In the genomic region with DNA sequence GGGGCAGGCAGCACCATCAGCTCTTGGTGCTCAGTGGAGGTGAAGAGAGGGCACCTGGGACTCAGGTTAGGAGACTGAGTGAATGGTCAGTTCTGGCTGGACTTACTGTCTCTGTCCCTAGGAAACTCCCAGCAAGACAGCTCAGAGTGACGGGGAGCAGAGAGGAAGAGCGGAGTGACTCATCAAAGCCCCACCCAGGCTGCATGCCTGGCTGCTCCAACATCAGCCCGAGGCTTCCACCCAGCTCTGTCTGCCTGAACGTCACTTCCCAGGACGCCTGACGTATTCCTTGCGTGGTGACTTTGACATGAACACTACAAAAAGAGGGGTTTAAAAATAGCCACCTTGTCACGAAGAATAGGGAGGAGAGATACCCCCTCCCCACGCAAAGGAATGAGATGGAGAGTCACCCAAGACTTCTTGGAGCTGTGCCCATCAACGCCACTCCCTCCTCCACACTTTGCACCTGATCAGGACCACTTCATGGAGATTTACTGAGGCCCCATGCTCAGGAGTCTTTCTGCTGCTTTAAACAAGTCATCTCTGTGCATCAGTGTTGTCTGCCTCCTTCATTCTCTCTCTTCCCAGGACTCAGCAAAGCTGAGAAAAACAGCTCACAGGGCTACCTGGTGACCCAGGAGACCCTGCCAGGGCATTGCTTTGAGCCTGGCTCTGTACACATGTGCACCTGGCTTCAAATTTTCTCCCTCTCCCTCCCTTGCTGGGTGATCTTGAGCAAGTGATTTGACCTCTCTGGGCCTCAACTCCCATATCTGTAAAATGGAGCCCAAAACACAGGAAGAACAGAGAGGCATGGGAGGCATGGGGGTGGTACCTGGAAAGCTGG, we compare ENCODE assay signal across 9 cellular contexts.
DNase-seq lines count a peak whose midpoint lies in the region; ATAC-seq and TF ChIP-seq lines count a peak whose summit lies in the region.
"Had no signal": no experiment of that assay in that cellular context is flagged by ENCODE, and none has a peak within 500 bp of the region (broad histone marks: within the 10 kb centered on the region; RNA-seq: fewer than 3 reads in every experiment).

No MANE protein-coding gene starts in this region.

- TF ChIP-seq CTCF in A673 (conservative IDR thresholded peaks at IDR 0.05; ENCODE audit: low read depth, low read length): no peak

- no peak overlapping the region for H2BK5ac ChIP-seq in mesenchymal stem cell (ENCODE audit: low read depth, low read length, poor library complexity, severe bottlenecking)

- 15% methylated on average over 10 of the region's 10 CpGs for WGBS in mesenchymal stem cell

- H2AFZ ChIP-seq in mesenchymal stem cell (ENCODE audit: low read depth, low read length): peak overlapping the region; percentile 3

- no peak overlapping the region for H3K23ac ChIP-seq in mesenchymal stem cell (ENCODE audit: low read length in 2 of 2)

- peak overlapping the region in 1 of 2 experiments; percentile 14 for H3K14ac ChIP-seq in mesenchymal stem cell (ENCODE audit: low read length in 2 of 2)

- H3K4me3 ChIP-seq in A673 (ENCODE audit: low read depth, low read length, poor library complexity, severe bottlenecking) (no peak overlapping the region), mesenchymal stem cell (ENCODE audit: insufficient read depth in 1 of 2, low read depth in 1 of 2, low read length in 2 of 2) (peak overlapping the region in 1 of 2 experiments; percentile 20)

- no peak overlapping the region for H2BK15ac ChIP-seq in mesenchymal stem cell (ENCODE audit: low read depth, poor library complexity, severe bottlenecking)

- intact Hi-C loops in A673 (cut with micrococcal nuclease; ENCODE audit: unreplicated experiment): no loop called here

- H3K27me3 ChIP-seq in A673 (replicated peaks; ENCODE audit: insufficient read depth, low read depth, low read length, poor library complexity) (no peaks in the 10 kb centered on the region), mesenchymal stem cell (ENCODE audit: control insufficient read depth in 1 of 2, insufficient read depth in 1 of 2, low read length in 2 of 2) (no peaks in the 10 kb centered on the region)

- H3K36me3 ChIP-seq in A673 (ENCODE audit: insufficient read depth, low read length, poor library complexity, severe bottlenecking) (no peaks in the 10 kb centered on the region), mesenchymal stem cell (ENCODE audit: control insufficient read depth in 1 of 2, insufficient read depth in 2 of 2, low read depth in 1 of 2, low read length in 2 of 2) (no peaks in the 10 kb centered on the region)

- H3K4ac ChIP-seq in mesenchymal stem cell (ENCODE audit: low read depth in 1 of 2, low read length in 2 of 2): peak overlapping the region; percentile 20 to 52

- ATAC-seq in left lobe of liver: no peak
- no peak for ATAC-seq in HG02759 (IDR thresholded peaks at IDR 0.05; ENCODE audit: unreplicated experiment)

- H2BK120ac ChIP-seq in mesenchymal stem cell (ENCODE audit: low read depth, low read length): no peak overlapping the region

- H3K18ac ChIP-seq in mesenchymal stem cell (ENCODE audit: low read depth in 1 of 2, low read length in 2 of 2): peak overlapping the region; percentile 79 to 84

- H3K9ac ChIP-seq in mesenchymal stem cell (ENCODE audit: low read length): peak overlapping the region; percentile 81

- H3K27ac ChIP-seq in A673 (ENCODE audit: low read depth, low read length, poor library complexity, severe bottlenecking) (no peak overlapping the region), mesenchymal stem cell (ENCODE audit: low read length, poor library complexity, severe bottlenecking) (no peak overlapping the region)

- peak overlapping the region; percentile 26 for H3K4me2 ChIP-seq in mesenchymal stem cell (ENCODE audit: low read length, poor library complexity, severe bottlenecking)

- peak; percentile 79 for DNase-seq in A673 (ENCODE audit: low spot score)
- DNase-seq in LoVo (ENCODE audit: low spot score): peak; percentile 88
- peak; percentile 63 to 91 for DNase-seq in dermis microvascular lymphatic vessel endothelial cell (ENCODE audit: low read depth in 2 of 2)
- peak; percentile 99 for DNase-seq in mesenchymal stem cell
- DNase-seq in left lobe of liver (ENCODE audit: low spot score): no peak
- DNase-seq in COR-L47 (lab: John Stamatoyannopoulos, UW): no peak
- no peak for DNase-seq in activated effector memory CD4-positive, alpha-beta T cell treated with Interleukin-2 at 50 U/mL for 16 hours
- DNase-seq: natural killer cell had no signal

- POLR2A ChIA-PET in A673 (lab: Charles Lee; ENCODE audit: low non-redundant PET): interaction anchor here (0.7 kb wide), 1 partner anchor 166 kb away, joined by 3 read pairs; no protein-coding TSS in a partner anchor

- peaks cover 5% of the 10 kb centered on the region for H3K4me1 ChIP-seq in A673 (ENCODE audit: insufficient read depth, low read length, poor library complexity, severe bottlenecking)
- peaks cover 17% of the 10 kb centered on the region for H3K4me1 ChIP-seq in mesenchymal stem cell (ENCODE audit: control insufficient read depth, insufficient read depth, low read depth, low read length)

- peak overlapping the region in 1 of 2 experiments; percentile 3 for H2BK12ac ChIP-seq in mesenchymal stem cell (ENCODE audit: low read length in 2 of 2)

- CTCF ChIA-PET in A673 (lab: Charles Lee): no interaction called here

- BruUV-seq in A673 (replicated peaks; lab: Mats Ljungman, UMichigan): no TSS peak

- H3K79me1 ChIP-seq in mesenchymal stem cell (replicated peaks; ENCODE audit: low read length, poor library complexity, severe bottlenecking): no peaks in the 10 kb centered on the region

- H3K9me3 ChIP-seq in A673 (ENCODE audit: low read depth, low read length, poor library complexity, severe bottlenecking) (no peaks in the 10 kb centered on the region), mesenchymal stem cell (ENCODE audit: control insufficient read depth, low read length) (peaks cover 6% of the 10 kb centered on the region)

- H4K91ac ChIP-seq in mesenchymal stem cell (ENCODE audit: low read length): peak overlapping the region; percentile 65

- peak overlapping the region; percentile 89 for H4K8ac ChIP-seq in mesenchymal stem cell (ENCODE audit: low read length)

- peak overlapping the region; percentile 24 for H2AK5ac ChIP-seq in mesenchymal stem cell (ENCODE audit: low read length, severe bottlenecking)

Comparison
In these comparisons a context has a peak if more than half of its experiments do, and no peak if none do; other contexts are left out.
1. DNase-seq: peak in A673 (single experiment), LoVo (single experiment), dermis microvascular lymphatic vessel endothelial cell (2 of 2) and mesenchymal stem cell (single experiment); none in left lobe of liver (single experiment), COR-L47 (single experiment) and activated effector memory CD4-positive, alpha-beta T cell treated with Interleukin-2 at 50 U/mL for 16 hours (single experiment).